8 cellular contexts compared by ENCODE assay signal in the genomic region with DNA sequence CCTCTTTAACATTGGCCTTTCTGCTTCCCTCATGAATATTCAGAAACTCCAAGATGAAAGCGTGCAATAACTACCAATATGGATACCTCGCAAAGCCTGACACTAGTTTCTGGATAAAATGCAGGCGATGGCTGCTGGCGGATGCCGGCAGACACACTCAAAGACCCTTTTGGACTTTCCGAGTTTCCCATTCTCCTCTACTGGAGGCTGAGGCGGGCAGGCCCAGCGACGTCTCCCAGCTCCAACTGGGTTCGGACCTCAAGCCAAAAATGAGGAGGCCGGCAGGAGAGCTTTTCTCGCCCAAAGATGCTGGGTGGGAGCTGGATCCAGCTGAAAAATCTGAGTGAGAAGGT. TPM values are rescaled to one million over a fixed set of nuclear protein-coding genes. Genes with fewer than 3 reads are reported as not detected.
A peak's percentile ranks its signal among the peaks of the same experiment; 100 is the strongest.
DNase-seq lines count a peak whose midpoint lies in the region; ATAC-seq and TF ChIP-seq lines count a peak whose summit lies in the region.

No MANE protein-coding gene starts in this region.

- DNase-seq in AG20443 (ENCODE audit: low spot score), result peak; percentile 15
- no peak for DNase-seq in PC-3
- DNase-seq in epithelial cell of proximal tubule (ENCODE audit: low read depth), result no peak
- DNase-seq in nucleus accumbens (lab: John Stamatoyannopoulos, UW), result peak in 29 of 56 donors; percentile 19 to 83 (median 67)
- no peak for DNase-seq in stimulated activated naive CD4-positive, alpha-beta T cell (lab: John Stamatoyannopoulos, UW)
- DNase-seq in NCI-H526 treated with DMSO at 0.1 percent for 48 hours (lab: John Stamatoyannopoulos, UW), result no peak
- no peak for DNase-seq in COLO829 (ENCODE audit: low spot score)
- no peak for DNase-seq in NCI-H1436 (lab: John Stamatoyannopoulos, UW)

- no peak for ATAC-seq in PC-3

- H3K4me1 ChIP-seq in PC-3 (ENCODE audit: insufficient read depth, low read length), result peaks cover 6% of the 10 kb centered on the region; the same call in 1 of the 2 replicates

- peaks cover 54% of the 10 kb centered on the region for H3K27me3 ChIP-seq in PC-3 (ENCODE audit: low read length)

- H2AFZ ChIP-seq in PC-3 (ENCODE audit: low read length), result peak overlapping the region; percentile 64

- BruUV-seq in PC-3 (replicated peaks; lab: Mats Ljungman, UMichigan), result no TSS peak

- H4K20me1 ChIP-seq in PC-3 (ENCODE audit: low read length), result no peaks in the 10 kb centered on the region

- no peak overlapping the region for H3K27ac ChIP-seq in PC-3 (ENCODE audit: low read length)

- H3K4me3 ChIP-seq in PC-3 (ENCODE audit: low read length), result peak overlapping the region; percentile 61
- H3K4me3 ChIP-seq in epithelial cell of proximal tubule (ENCODE audit: low read depth, low read length), result peak overlapping the region; percentile 54

- intact Hi-C loops in PC-3 (cut with micrococcal nuclease), result no loop called here

- no peaks in the 10 kb centered on the region for H3K9me3 ChIP-seq in PC-3 (ENCODE audit: low read length)

- H3K36me3 ChIP-seq in PC-3 (ENCODE audit: low read depth, low read length), result no peaks in the 10 kb centered on the region

- TF ChIP-seq CTCF in PC-3 (conservative IDR thresholded peaks at IDR 0.05; ENCODE audit: low read depth, low read length) (no peak), epithelial cell of proximal tubule (conservative IDR thresholded peaks at IDR 0.05; ENCODE audit: low read depth, low read length) (no peak)

- H3F3A ChIP-seq in PC-3 (ENCODE audit: low read length, unreplicated experiment), result no peaks in the 10 kb centered on the region

- POLR2A ChIA-PET in PC-3 (lab: Charles Lee; ENCODE audit: unreplicated experiment), result no interaction called here

- H3K9me2 ChIP-seq in PC-3 (replicated peaks; ENCODE audit: low read length), result no peaks in the 10 kb centered on the region

- peak overlapping the region; percentile 72 for H3K4me2 ChIP-seq in PC-3 (ENCODE audit: low read length)

- H3K9ac ChIP-seq in PC-3 (ENCODE audit: low read length), result no peak overlapping the region

- H3K79me2 ChIP-seq in PC-3 (ENCODE audit: low read length), result no peaks in the 10 kb centered on the region

- CTCF ChIA-PET in PC-3 (lab: Charles Lee), result interaction anchor here (0.6 kb wide), 1 partner anchor 105 kb away, joined by 3 read pairs; no protein-coding TSS in a partner anchor

RNA-seq across cellular contexts. Expression of gene FEZ1, which starts 0.4 kb away (rescaled TPM):
- total RNA-seq in PC-3 (2014; rRNA removed), result 1.3 TPM in 1 of 2 replicates, not detected in the other
- total RNA-seq in epithelial cell of proximal tubule, result 20.5 and 25.7 TPM in 2 replicates

Comparison
In these comparisons a context has a peak if more than half of its experiments do, and no peak if none do; other contexts are left out.
1. DNase-seq: peak in AG20443 (single experiment) and nucleus accumbens (29 of 56); none in PC-3 (single experiment), epithelial cell of proximal tubule (single experiment), stimulated activated naive CD4-positive, alpha-beta T cell (0 of 6), NCI-H526 treated with DMSO at 0.1 percent for 48 hours (single experiment), COLO829 (single experiment) and NCI-H1436 (single experiment).